ENCODE assay signal across 17 cellular contexts in genomic region chr2:105584437-105585010, GRCh38.
DNase-seq lines count a peak whose midpoint lies in the region; ATAC-seq, FAIRE-seq and TF ChIP-seq lines count a peak whose summit lies in the region.
"Had no signal": no experiment of that assay in that cellular context is flagged by ENCODE, and none has a peak within 500 bp of the region (broad histone marks: within the 10 kb centered on the region; RNA-seq: fewer than 3 reads in every experiment).

No MANE protein-coding gene starts in this region.

- FAIRE-seq in K562 (lab: Jason Lieb, UNC), result no peak

- TF ChIP-seq POLR2A in K562 (conservative IDR thresholded peaks at IDR 0.05), result no peak

- peaks cover 8% of the 10 kb centered on the region for H3K36me3 Mint-ChIP-seq in neural crest cell (ENCODE audit: low read depth)

- 25% methylated on average over 2 of the region's 2 CpGs for WGBS in K562 (ENCODE audit: insufficient coverage, low coverage, missing lambda C conversion rate)

- no peak for TF ChIP-seq EP300 in K562 (IDR thresholded peaks at IDR 0.05; ENCODE audit: low read length)

- H3K27me3 Mint-ChIP-seq in neural crest cell (ENCODE audit: low read depth), result no peaks in the 10 kb centered on the region

- H3K4me2 ChIP-seq in DND-41 (ENCODE audit: insufficient read depth, low read length) (no peak overlapping the region), K562 (ENCODE audit: insufficient read depth, low read length) (no peak overlapping the region)

- H3K27ac ChIP-seq in DND-41 (ENCODE audit: low read length), result no peak overlapping the region
- H3K27ac ChIP-seq in K562 (ENCODE audit: extremely low read depth, low read depth, low read length), result no peak overlapping the region
- H3K27ac ChIP-seq: thoracic aorta, WERI-Rb-1 had no signal

- H2AFZ ChIP-seq in DND-41 (ENCODE audit: low read depth, low read length) (no peak overlapping the region), K562 (ENCODE audit: low read depth, low read length) (peak overlapping the region; percentile 26; the same call in 1 of the 2 replicates)

- ATAC-seq in DND-41 (ENCODE audit: insufficient read depth, low read depth), result peak; percentile 89
- no peak for ATAC-seq in K562
- no peak for ATAC-seq in GM18873 (IDR thresholded peaks at IDR 0.05; ENCODE audit: low FRiP score, unreplicated experiment)
- ATAC-seq: natural killer cell treated with Interleukin-12 subunit alpha and Interleukin-12 subunit beta and Interleukin-15 and Interleukin-18, amount 100 ng/mL, for 72 hours had no signal

- BruUV-seq in K562 (replicated peaks; lab: Mats Ljungman, UMichigan), result no TSS peak

- H3K4me3 ChIP-seq in DND-41 (ENCODE audit: low read depth in 1 of 2, low read length in 2 of 2) (no peak overlapping the region), K562 (no peak overlapping the region), HAP-1 (no peak overlapping the region)
- H3K4me3 ChIP-seq: Peyer's patch, thoracic aorta had no signal

- 0 out of 2 replicates have a peak, but pooled peaks cover 8% of the 10 kb centered on the region for H3K4me1 ChIP-seq in DND-41 (ENCODE audit: insufficient read depth, low read length)
- H3K4me1 ChIP-seq in K562 (replicated peaks in 1 of 2; ENCODE audit: control insufficient read depth in 2 of 2, insufficient read depth in 2 of 2, low read length in 2 of 2), result no peaks in the 10 kb centered on the region; a peak in 1 of 5 replicates
- H3K4me1 ChIP-seq in HAP-1, result no peaks in the 10 kb centered on the region
- H3K4me1 ChIP-seq: Peyer's patch had no signal

- in situ Hi-C loops in K562 (cut with MboI) (no loop called here), HAP-1 (cut with MboI; ENCODE audit: low sequenced_read_pairs) (no loop called here)

- peaks cover 11% of the 10 kb centered on the region for H3K9me3 Mint-ChIP-seq in neural crest cell

- no peaks in the 10 kb centered on the region for H3K9me1 ChIP-seq in K562 (ENCODE audit: control insufficient read depth, insufficient read depth, low read length)

- peaks cover 17% of the 10 kb centered on the region for H3K4me1 Mint-ChIP-seq in neural crest cell

- TF ChIP-seq RAD21 in K562 (CRISPR knock-in tag; conservative IDR thresholded peaks at IDR 0.05 in 1 of 2, IDR thresholded peaks at IDR 0.05 in 1 of 2), result no peak

- peak overlapping the region; percentile 36 for H3K27ac Mint-ChIP-seq in neural crest cell (ENCODE audit: unreplicated experiment)
- H3K27ac Mint-ChIP-seq: natural killer cell treated with Interleukin-12 subunit alpha and Interleukin-12 subunit beta and Interleukin-15 and Interleukin-18, amount 100 ng/mL, for 72 hours had no signal

- peak; percentile 22 for DNase-seq in DND-41
- DNase-seq in M059J (ENCODE audit: low read depth), result peak; percentile 81
- DNase-seq in K562 (ENCODE audit: extremely low read depth in 1 of 4, low spot score in 3 of 4), result no peak
- DNase-seq in neural crest cell (ENCODE audit: low read depth, low spot score), result no peak
- no peak for DNase-seq in HEK293T (ENCODE audit: extremely low spot score)
- DNase-seq in GF-D8 (lab: John Stamatoyannopoulos, UW), result no peak
- no peak for DNase-seq in HAP-1 (ENCODE audit: low spot score in 2 of 2)
- DNase-seq: AML-193; central memory CD4-positive, alpha-beta T cell; MM.1S; NCI-H2029; NCI-H526 treated with DMSO at 0.1 percent for 48 hours; Peyer's patch; WERI-Rb-1 had no signal

- POLR2A ChIA-PET in K562 (lab: Yijun Ruan, JAX), result interaction anchor here (2.8 kb wide), 1 partner anchor 17 kb away, joined by 12 read pairs; no protein-coding TSS in a partner anchor
- POLR2A ChIA-PET in HEK293T (lab: Yijun Ruan, JAX), result no interaction called here

- H3K27me3 ChIP-seq in DND-41 (ENCODE audit: insufficient read depth, low read length, poor library complexity), result no peaks in the 10 kb centered on the region
- H3K27me3 ChIP-seq in K562 (ENCODE audit: control insufficient read depth in 2 of 2, insufficient read depth in 2 of 2, low read length in 2 of 2), result no peaks in the 10 kb centered on the region; a peak in 1 of 5 replicates
- no peaks in the 10 kb centered on the region for H3K27me3 ChIP-seq in HAP-1 (ENCODE audit: low read depth)
- H3K27me3 ChIP-seq: Peyer's patch had no signal

- no peak overlapping the region for H3K9ac ChIP-seq in DND-41 (ENCODE audit: low read depth, low read length)
- H3K9ac ChIP-seq in K562 (ENCODE audit: insufficient read depth in 1 of 2, low read depth in 2 of 2, low read length in 2 of 2), result no peak overlapping the region

- H3K9me3 ChIP-seq in DND-41 (ENCODE audit: insufficient read depth, low read length, severe bottlenecking) (peaks cover 8% of the 10 kb centered on the region), K562 (replicated peaks; ENCODE audit: control insufficient read depth, insufficient read depth, low read depth, low read length) (no peaks in the 10 kb centered on the region), HAP-1 (no peaks in the 10 kb centered on the region)
- H3K9me3 ChIP-seq: thoracic aorta had no signal

- no peak overlapping the region for H3K4me3 Mint-ChIP-seq in neural crest cell
- H3K4me3 Mint-ChIP-seq: natural killer cell treated with Interleukin-12 subunit alpha and Interleukin-12 subunit beta and Interleukin-15 and Interleukin-18, amount 100 ng/mL, for 72 hours had no signal

- TF ChIP-seq CTCF in DND-41 (IDR thresholded peaks at IDR 0.05; ENCODE audit: borderline replicate concordance, extremely low read depth, low read length, poor library complexity, severe bottlenecking) (no peak), K562 (IDR thresholded peaks at IDR 0.05 in 2 of 3, conservative IDR thresholded peaks at IDR 0.05 in 1 of 3; ENCODE audit: insufficient read depth in 2 of 3, low read depth in 1 of 3, low read length in 3 of 3) (no peak), neural crest cell (conservative IDR thresholded peaks at IDR 0.05) (no peak)

- CTCF ChIA-PET in K562 (lab: Yijun Ruan, JAX; ENCODE audit: low intra/inter-chr PET ratio), result interaction anchor here (0.6 kb wide), 1 partner anchor 9 kb away, joined by 3 read pairs; no protein-coding TSS in a partner anchor
- CTCF ChIA-PET in HEK293T (lab: Yijun Ruan, JAX), result no interaction called here

- H3K79me2 ChIP-seq in DND-41 (ENCODE audit: insufficient read depth, low read length) (no peaks in the 10 kb centered on the region), K562 (ENCODE audit: control insufficient read depth, insufficient read depth, low read length) (no peaks in the 10 kb centered on the region)

- H4K20me1 ChIP-seq in DND-41 (ENCODE audit: insufficient read depth, low read length) (no peaks in the 10 kb centered on the region), K562 (replicated peaks; ENCODE audit: control insufficient read depth, insufficient read depth, low read length) (no peaks in the 10 kb centered on the region)

- no peaks in the 10 kb centered on the region for H3K36me3 ChIP-seq in DND-41 (ENCODE audit: insufficient read depth, low read length)
- no peaks in the 10 kb centered on the region for H3K36me3 ChIP-seq in K562 (ENCODE audit: control insufficient read depth, insufficient read depth, low read length)
- H3K36me3 ChIP-seq in HAP-1 (replicated peaks), result no peaks in the 10 kb centered on the region
- H3K36me3 ChIP-seq: Peyer's patch, thoracic aorta, WERI-Rb-1 had no signal

- intact Hi-C loops in K562 (cut with micrococcal nuclease), result no loop called here

TF ChIP-seq in K562, 482 proteins besides CTCF, POLR2A, EP300 and RAD21 (continues in another document):
- TF ChIP-seq HOXB6 (CRISPR knock-in tag; IDR thresholded peaks at IDR 0.05; ENCODE audit: borderline replicate concordance), result no peak
- no peak for TF ChIP-seq ZSCAN29 (IDR thresholded peaks at IDR 0.05)
- no peak for TF ChIP-seq ELF4 (CRISPR knock-in tag; IDR thresholded peaks at IDR 0.05)
- TF ChIP-seq NR2F6 (CRISPR knock-in tag; IDR thresholded peaks at IDR 0.05), result no peak
- TF ChIP-seq ZNF431 (CRISPR knock-in tag; IDR thresholded peaks at IDR 0.05), result no peak

TF ChIP-seq in HEK293T, 16 proteins besides CTCF, POLR2A, EP300 and RAD21:
- TF ChIP-seq ZNF384 (IDR thresholded peaks at IDR 0.05), result no peak
- no peak for TF ChIP-seq NFRKB (IDR thresholded peaks at IDR 0.05)
- TF ChIP-seq L3MBTL2 (conservative IDR thresholded peaks at IDR 0.05), result no peak
TF ChIP-seq in HEK293T: peak in this region for 0.

Comparison
In these comparisons a context has a peak if more than half of its experiments do, and no peak if none do; other contexts are left out.
1. DNase-seq: peak in DND-41 (single experiment) and M059J (single experiment); none in K562 (0 of 4), neural crest cell (single experiment), HEK293T (single experiment), GF-D8 (single experiment) and HAP-1 (0 of 2).